8 cellular contexts compared by ENCODE assay signal in genomic region chr9:127244609-127245601, GRCh38. TPM values are rescaled to one million over a fixed set of nuclear protein-coding genes. Genes with fewer than 3 reads are reported as not detected.
A peak's percentile ranks its signal among the peaks of the same experiment; 100 is the strongest.
DNase-seq lines count a peak whose midpoint lies in the region; ATAC-seq and TF ChIP-seq lines count a peak whose summit lies in the region.

No MANE protein-coding gene starts in this region.

- H3K9me3 ChIP-seq in breast epithelium (no peaks in the 10 kb centered on the region), iPS-20b (ENCODE audit: insufficient read depth, low read depth, low read length) (no peaks in the 10 kb centered on the region), skeletal muscle tissue (ENCODE audit: control insufficient read depth in 3 of 3, low read length in 3 of 3) (no peaks in the 10 kb centered on the region)

- peak overlapping the region; percentile 95 for H3K4me3 ChIP-seq in ACC112 (ENCODE audit: low read depth, low read length)
- H3K4me3 ChIP-seq in breast epithelium: peak overlapping the region; percentile 56 to 69 (median 63)
- peak overlapping the region; percentile 93 for H3K4me3 ChIP-seq in iPS-20b (ENCODE audit: low read length)
- peak overlapping the region; percentile 95 to 98 (median 96) for H3K4me3 ChIP-seq in skeletal muscle tissue (ENCODE audit: low read length in 3 of 3)

- DNase-seq in NCI-H2196 treated with DMSO at 0.1 percent for 48 hours (lab: John Stamatoyannopoulos, UW; ENCODE audit: unreplicated experiment) (peak; percentile 91), breast epithelium (ENCODE audit: low spot score in 2 of 2) (peak; percentile 97 to 98)

- H3K36me3 ChIP-seq in ACC112 (ENCODE audit: insufficient read depth, low read length): no peaks in the 10 kb centered on the region
- H3K36me3 ChIP-seq in breast epithelium: no peaks in the 10 kb centered on the region
- H3K36me3 ChIP-seq in iPS-20b (ENCODE audit: insufficient read depth, low read depth, low read length): peaks cover 11% of the 10 kb centered on the region; the same call in 1 of the 2 replicates
- H3K36me3 ChIP-seq in skeletal muscle tissue (ENCODE audit: control insufficient read depth in 3 of 3, insufficient read depth in 3 of 3, low read length in 3 of 3): no peaks in the 10 kb centered on the region

- intact Hi-C loops in breast epithelium (cut with DNase I; ENCODE audit: low total_unique reads): no loop called here

- no peak for TF ChIP-seq POLR2A in breast epithelium (IDR thresholded peaks at IDR 0.05)

- TF ChIP-seq CTCF in VCaP (conservative IDR thresholded peaks at IDR 0.05) (no peak), breast epithelium (IDR thresholded peaks at IDR 0.05) (no peak)

- H2AFZ ChIP-seq in ACC112 (ENCODE audit: low read length, unreplicated experiment): peak overlapping the region; percentile 96

- no peaks in the 10 kb centered on the region for H3K79me2 ChIP-seq in ACC112 (ENCODE audit: control insufficient read depth, insufficient read depth, low read length, unreplicated experiment)

- H3K27ac ChIP-seq in ACC112 (ENCODE audit: low read depth, low read length): no peak overlapping the region
- H3K27ac ChIP-seq in VCaP: peak overlapping the region; percentile 75
- peak overlapping the region; percentile 76 to 77 for H3K27ac ChIP-seq in breast epithelium
- no peak overlapping the region for H3K27ac ChIP-seq in iPS-20b (ENCODE audit: low read length)
- peak overlapping the region; percentile 80 for H3K27ac ChIP-seq in skeletal muscle tissue (ENCODE audit: low read depth, low read length)

- H3K27me3 ChIP-seq in ACC112 (ENCODE audit: insufficient read depth, low read length): no peaks in the 10 kb centered on the region
- H3K27me3 ChIP-seq in breast epithelium: no peaks in the 10 kb centered on the region
- H3K27me3 ChIP-seq in iPS-20b (ENCODE audit: insufficient read depth, low read length): no peaks in the 10 kb centered on the region
- H3K27me3 ChIP-seq in skeletal muscle tissue (ENCODE audit: control insufficient read depth in 3 of 3, insufficient read depth in 3 of 3, low read length in 3 of 3): no peaks in the 10 kb centered on the region

- H3K4me1 ChIP-seq in ACC112 (ENCODE audit: control insufficient read depth, insufficient read depth, low read length, unreplicated experiment): no peaks in the 10 kb centered on the region
- H3K4me1 ChIP-seq in breast epithelium: no peaks in the 10 kb centered on the region
- peaks cover 22% of the 10 kb centered on the region for H3K4me1 ChIP-seq in iPS-20b (ENCODE audit: insufficient read depth, low read length)
- H3K4me1 ChIP-seq in skeletal muscle tissue (ENCODE audit: control insufficient read depth in 3 of 3, insufficient read depth in 3 of 3, low read length in 3 of 3): peaks cover 5 to 14% (median 12%) of the 10 kb centered on the region in 3 donors

- ATAC-seq in GM18870 (IDR thresholded peaks at IDR 0.05; ENCODE audit: unreplicated experiment) (peak; percentile 92), HG03108 (IDR thresholded peaks at IDR 0.05; ENCODE audit: unreplicated experiment) (peak; percentile 100)

- H3K9ac ChIP-seq in iPS-20b (ENCODE audit: low read depth, low read length): peak overlapping the region; percentile 77
- H3K9ac ChIP-seq in skeletal muscle tissue (ENCODE audit: low read depth in 1 of 3, low read length in 3 of 3): peak overlapping the region; percentile 78 to 88 (median 85)

RNA-seq across cellular contexts. Expression of gene GARNL3, which starts 19.7 kb away (rescaled TPM):
- total RNA-seq in breast epithelium (10 to 100 TPM; 13.4 to 44.8 (median 26.2) TPM), skeletal muscle tissue (21.9 TPM)

Comparison
In these comparisons a context has a peak if more than half of its experiments do, and no peak if none do; other contexts are left out.
1. H3K27ac ChIP-seq: peak in VCaP (single experiment), breast epithelium (2 of 2) and skeletal muscle tissue (single experiment); none in ACC112 (single experiment) and iPS-20b (single experiment).
2. Peak in every context shown above with its lines, with median percentiles within 50 percentile points of each other: H3K4me3 ChIP-seq.